Comparison of ENCODE assay signal across 14 cellular contexts in the genomic region with DNA sequence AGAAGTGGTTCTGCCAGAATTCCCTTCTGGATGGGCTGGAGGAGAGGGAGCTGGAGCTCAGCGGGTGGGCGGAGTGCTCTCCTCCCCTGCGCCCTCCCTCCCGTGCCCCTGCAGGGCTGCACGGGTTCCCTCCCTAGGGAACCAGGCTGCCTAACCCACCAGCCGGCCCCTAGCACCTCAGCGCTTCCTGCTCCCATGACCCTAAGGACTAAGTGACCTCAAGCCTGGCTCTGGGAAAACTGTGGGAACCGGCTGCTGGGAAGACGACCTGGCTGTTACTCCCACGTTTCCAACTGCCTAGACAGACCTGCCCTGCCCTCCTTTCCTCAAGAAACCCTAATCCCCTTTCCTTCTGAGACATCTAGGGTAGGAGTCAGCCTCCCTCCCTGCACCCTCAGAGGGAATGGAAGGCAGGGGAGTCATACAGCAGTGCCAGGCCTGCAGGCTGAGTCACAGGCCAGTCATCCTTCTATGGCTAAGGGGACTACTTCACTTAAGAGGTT. TPM values are rescaled to one million over a fixed set of nuclear protein-coding genes. Genes with fewer than 3 reads are reported as not detected.
DNase-seq lines count a peak whose midpoint lies in the region; ATAC-seq and TF ChIP-seq lines count a peak whose summit lies in the region.
"Had no signal": no experiment of that assay in that cellular context is flagged by ENCODE, and none has a peak within 500 bp of the region (broad histone marks: within the 10 kb centered on the region; RNA-seq: fewer than 3 reads in every experiment).

No MANE protein-coding gene starts in this region.

- no peak overlapping the region for H3K27ac Mint-ChIP-seq in stimulated activated memory B cell treated with anti-CD40 and anti-IgM and Interleukin-4, amounts not matched to agents 10 μg/mL and 1 μg/mL and 100 μg/mL, for 72 hours
- H3K27ac Mint-ChIP-seq: CD4-positive, CD25-positive, alpha-beta regulatory T cell had no signal

- no peaks in the 10 kb centered on the region for H3K36me3 Mint-ChIP-seq in stimulated activated memory B cell treated with anti-CD40 and anti-IgM and Interleukin-4, amounts not matched to agents 10 μg/mL and 1 μg/mL and 100 μg/mL, for 72 hours
- H3K36me3 Mint-ChIP-seq: CD4-positive, CD25-positive, alpha-beta regulatory T cell had no signal

- H3K4me3 Mint-ChIP-seq in stimulated activated memory B cell treated with anti-CD40 and anti-IgM and Interleukin-4, amounts not matched to agents 10 μg/mL and 1 μg/mL and 100 μg/mL, for 72 hours: no peak overlapping the region
- H3K4me3 Mint-ChIP-seq: CD4-positive, CD25-positive, alpha-beta regulatory T cell had no signal

- H3K36me3 ChIP-seq in adipocyte (ENCODE audit: control insufficient read depth, insufficient read depth, low read length, severe bottlenecking) (no peaks in the 10 kb centered on the region), body of pancreas (replicated peaks in 1 of 2; ENCODE audit: insufficient read depth in 1 of 2, low read depth in 2 of 2) (no peaks in the 10 kb centered on the region)
- H3K36me3 ChIP-seq: SJCRH30 had no signal

- no peak for TF ChIP-seq CTCF in body of pancreas (IDR thresholded peaks at IDR 0.05)

- TF ChIP-seq POLR2A in body of pancreas (IDR thresholded peaks at IDR 0.05): no peak

- H3K9ac ChIP-seq in adipocyte (ENCODE audit: low read length): no peak overlapping the region

- H3K4me3 ChIP-seq in adipocyte (ENCODE audit: low read length): no peak overlapping the region
- no peak overlapping the region for H3K4me3 ChIP-seq in body of pancreas
- H3K4me3 ChIP-seq: SJCRH30 had no signal

- no peak overlapping the region for H3K27ac ChIP-seq in body of pancreas
- H3K27ac ChIP-seq: SJCRH30 had no signal

- no peaks in the 10 kb centered on the region for H3K9me3 ChIP-seq in adipocyte (ENCODE audit: control insufficient read depth, low read length)
- H3K9me3 ChIP-seq in body of pancreas: no peaks in the 10 kb centered on the region
- H3K9me3 ChIP-seq: SJCRH30 had no signal

- peak; percentile 77 for DNase-seq in ACHN
- peak; percentile 92 for DNase-seq in HT1080 (ENCODE audit: low read depth)
- DNase-seq in adipocyte (ENCODE audit: low read depth): peak; percentile 52
- DNase-seq in hepatic stellate cell (ENCODE audit: low spot score): peak; percentile 95
- no peak for DNase-seq in activated CD8-positive, alpha-beta memory T cell treated with anti-CD3 and anti-CD28 coated beads, Interleukin-2, amount 50 U/mL, for 48 hours
- DNase-seq in stimulated activated CD4-positive, alpha-beta T cell treated with anti-CD3 and anti-CD28 coated beads, Interleukin-4, amount 100 ng/mL, for 4 hours: no peak
- DNase-seq in body of pancreas: no peak
- DNase-seq: activated CD4-positive, alpha-beta T cell treated with anti-CD3 and anti-CD28 coated beads, Interleukin-2, amount 50 U/mL, for 48 hours; CD4-positive, CD25-positive, alpha-beta regulatory T cell; glutamatergic neuron; NCI-H1105 treated with DMSO at 0.1 percent for 48 hours; SJCRH30; stimulated activated CD4-positive, alpha-beta T cell treated with anti-CD3 and anti-CD28 coated beads, Interleukin-1b, Interleukin-23, amount 100 ng/mL, for 48 hours had no signal

- in situ Hi-C loops in ACHN (cut with HindIII; ENCODE audit: low pct_ligation_motif_present, low pct_unique_long_range_greater_than_20kb, low sequenced_read_pairs): no loop called here

- H3K4me1 ChIP-seq in adipocyte (ENCODE audit: control insufficient read depth, insufficient read depth, low read length): peaks cover 14% of the 10 kb centered on the region
- H3K4me1 ChIP-seq in body of pancreas: no peaks in the 10 kb centered on the region
- H3K4me1 ChIP-seq: SJCRH30 had no signal

- no peaks in the 10 kb centered on the region for H3K9me3 Mint-ChIP-seq in stimulated activated memory B cell treated with anti-CD40 and anti-IgM and Interleukin-4, amounts not matched to agents 10 μg/mL and 1 μg/mL and 100 μg/mL, for 72 hours
- H3K9me3 Mint-ChIP-seq: CD4-positive, CD25-positive, alpha-beta regulatory T cell had no signal

- ATAC-seq in stimulated activated memory B cell treated with anti-CD40 and anti-IgM and Interleukin-4, amounts not matched to agents 10 μg/mL and 1 μg/mL and 100 μg/mL, for 72 hours: no peak
- ATAC-seq in body of pancreas: no peak

- intact Hi-C loops in body of pancreas (cut with DNase I): no loop called here

- 29 to 60% methylated on average over 1 to 10 of the region's 10 CpGs for WGBS in body of pancreas, 2 donors

- H3K27me3 Mint-ChIP-seq in stimulated activated memory B cell treated with anti-CD40 and anti-IgM and Interleukin-4, amounts not matched to agents 10 μg/mL and 1 μg/mL and 100 μg/mL, for 72 hours: peaks cover 70% of the 10 kb centered on the region

- H3K4me1 Mint-ChIP-seq in stimulated activated memory B cell treated with anti-CD40 and anti-IgM and Interleukin-4, amounts not matched to agents 10 μg/mL and 1 μg/mL and 100 μg/mL, for 72 hours: peaks cover 8% of the 10 kb centered on the region

- H3K27me3 ChIP-seq in adipocyte (replicated peaks; ENCODE audit: control insufficient read depth, insufficient read depth, low read length) (peaks cover 3% of the 10 kb centered on the region), body of pancreas (no peaks in the 10 kb centered on the region)

RNA-seq across cellular contexts. Expression of gene SLC6A12, which starts 31.5 kb away (rescaled TPM):
- not detected in 2 replicates for total RNA-seq in HT1080 (2014; rRNA removed; shearing (Covaris generic))
- polyA plus RNA-seq in HT1080 (2015; cell fraction: cytosol; rRNA removed): 0.07 TPM in 1 of 2 replicates, not detected in the other
- polyA plus RNA-seq in HT1080 (2015; cell fraction: nucleus; rRNA removed): 0.62 TPM in 1 of 2 replicates, not detected in the other
- 1 to 10 TPM in 1 of 2 donors, under 1 TPM in 1; 0.33 to 6.7 TPM for total RNA-seq in body of pancreas
- total RNA-seq: CD4-positive, CD25-positive, alpha-beta regulatory T cell; SJCRH30 had no signal
- polyA plus RNA-seq: CD4-positive, CD25-positive, alpha-beta regulatory T cell had no signal

Comparison
In these comparisons a context has a peak if more than half of its experiments do, and no peak if none do; other contexts are left out.
1. DNase-seq: peak in ACHN (single experiment), HT1080 (single experiment), adipocyte (single experiment) and hepatic stellate cell (single experiment); none in activated CD8-positive, alpha-beta memory T cell treated with anti-CD3 and anti-CD28 coated beads, Interleukin-2, amount 50 U/mL, for 48 hours (single experiment), stimulated activated CD4-positive, alpha-beta T cell treated with anti-CD3 and anti-CD28 coated beads, Interleukin-4, amount 100 ng/mL, for 4 hours (0 of 2) and body of pancreas (0 of 4).